In the genomic region with DNA sequence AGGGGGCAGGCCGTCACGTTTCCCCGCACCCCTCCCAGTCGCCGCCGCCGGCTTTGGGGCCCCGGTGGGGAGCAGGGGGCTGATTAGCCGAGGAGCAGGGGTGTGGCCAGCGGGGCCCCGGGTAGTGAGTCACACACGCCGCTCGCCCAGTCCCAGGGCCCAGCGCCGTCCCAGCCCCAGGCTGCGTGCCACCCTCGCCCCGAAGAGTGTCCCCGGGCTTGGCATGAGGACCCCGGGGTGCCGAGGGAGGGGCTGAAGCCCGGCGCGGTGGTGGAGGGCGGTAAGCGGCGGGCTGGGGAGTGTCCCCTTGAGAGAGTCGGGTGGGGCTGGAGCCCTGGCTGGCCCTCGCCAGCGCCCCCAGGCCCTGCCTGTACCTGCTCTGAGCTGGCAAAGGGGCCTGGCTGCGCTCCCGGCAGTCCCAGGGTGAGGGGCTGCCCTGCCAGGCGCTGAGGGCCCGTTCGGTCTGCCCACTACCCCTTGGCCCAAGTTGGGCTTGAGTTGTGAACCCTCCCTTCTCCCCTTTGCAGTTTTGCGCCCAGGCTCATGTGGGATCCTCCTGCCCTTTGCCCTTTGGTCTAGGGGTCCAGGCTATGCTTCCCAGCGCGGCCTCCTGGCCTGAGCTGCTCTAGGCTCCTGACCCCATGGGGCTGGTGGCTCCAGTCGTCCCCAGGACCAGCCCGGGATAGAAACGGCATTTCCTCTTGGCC, we compare ENCODE assay signal across 9 cellular contexts. TPM values are rescaled to one million over a fixed set of nuclear protein-coding genes. Genes with fewer than 3 reads are reported as not detected.
A peak's percentile ranks its signal among the peaks of the same experiment; 100 is the strongest.
DNase-seq lines count a peak whose midpoint lies in the region; ATAC-seq, FAIRE-seq and TF ChIP-seq lines count a peak whose summit lies in the region.
"Had no signal": no experiment of that assay in that cellular context is flagged by ENCODE, and none has a peak within 500 bp of the region (broad histone marks: within the 10 kb centered on the region; RNA-seq: fewer than 3 reads in every experiment).

No MANE protein-coding gene starts in this region.

- H3K27ac ChIP-seq in iPS-18a (ENCODE audit: low read length) (no peak overlapping the region), small intestine (ENCODE audit: low read depth in 1 of 2, low read length in 1 of 2) (peak overlapping the region; percentile 55 to 72)

- H3K36me3 ChIP-seq in iPS-18a (ENCODE audit: control insufficient read depth, low read depth, low read length): no peaks in the 10 kb centered on the region
- H3K36me3 ChIP-seq in small intestine (ENCODE audit: control insufficient read depth in 2 of 2, insufficient read depth in 2 of 2, low read length in 2 of 2): no peaks in the 10 kb centered on the region

- in situ Hi-C loops in astrocyte of the cerebellum (cut with HindIII; ENCODE audit: low sequenced_read_pairs): no loop called here

- no peak for TF ChIP-seq CTCF in astrocyte of the cerebellum (IDR thresholded peaks at IDR 0.05; ENCODE audit: low read depth, low read length, missing control alignments)

- FAIRE-seq in small intestine (lab: Jason Lieb, UNC): no peak
- FAIRE-seq: A204.1 had no signal

- no peak for ATAC-seq in HG03520 (IDR thresholded peaks at IDR 0.05; ENCODE audit: unreplicated experiment)

- H3K4me1 ChIP-seq in iPS-18a (ENCODE audit: control insufficient read depth, low read depth, low read length) (no peaks in the 10 kb centered on the region), small intestine (ENCODE audit: control insufficient read depth in 2 of 2, insufficient read depth in 1 of 2, low read depth in 1 of 2, low read length in 1 of 2) (no peaks in the 10 kb centered on the region)

- no peak overlapping the region for H3K9ac ChIP-seq in iPS-18a (ENCODE audit: low read length)

- H3K9me3 ChIP-seq in iPS-18a (ENCODE audit: control insufficient read depth, low read depth, low read length) (no peaks in the 10 kb centered on the region), small intestine (ENCODE audit: control insufficient read depth, low read depth) (no peaks in the 10 kb centered on the region)

- H3K27me3 ChIP-seq in iPS-18a (ENCODE audit: control insufficient read depth, insufficient read depth, low read length) (peaks cover 4% of the 10 kb centered on the region), small intestine (ENCODE audit: control insufficient read depth in 2 of 2, insufficient read depth in 2 of 2, low read length in 2 of 2) (no peaks in the 10 kb centered on the region)

- H3K4me3 ChIP-seq in astrocyte of the cerebellum (ENCODE audit: low read depth, low read length) (peak overlapping the region; percentile 40), iPS-18a (ENCODE audit: low read length) (peak overlapping the region; percentile 46), small intestine (ENCODE audit: low read depth in 1 of 2, low read length in 2 of 2) (peak overlapping the region; percentile 27 to 60)

- DNase-seq in DMS53 (lab: John Stamatoyannopoulos, UW) (peak; percentile 79), DMS53 treated with DMSO at 0.1 percent for 48 hours (lab: John Stamatoyannopoulos, UW; ENCODE audit: unreplicated experiment) (no peak), RKO (ENCODE audit: low spot score) (peak; percentile 83), astrocyte of the cerebellum (ENCODE audit: low read depth) (no peak), small intestine (peak; percentile 74), NCI-H1048 (lab: John Stamatoyannopoulos, UW) (no peak)

- 6 to 12% (median 10%) methylated on average over 27 to 42 of the region's 42 CpGs for WGBS in small intestine, 3 donors

RNA-seq across cellular contexts. Expression of a gene that starts 34.6 kb away (rescaled TPM):
- polyA plus RNA-seq in small intestine: 1 to 10 TPM in 2 of 3 donors, under 1 TPM in 1; 0.45 to 4.8 (median 1.6) TPM

Comparison
In these comparisons a context has a peak if more than half of its experiments do, and no peak if none do; other contexts are left out.
1. DNase-seq: peak in DMS53 (single experiment), RKO (single experiment) and small intestine (single experiment); none in DMS53 treated with DMSO at 0.1 percent for 48 hours (single experiment), astrocyte of the cerebellum (single experiment) and NCI-H1048 (single experiment).
2. Peak in every context shown above with its lines, with median percentiles within 50 percentile points of each other: H3K4me3 ChIP-seq.